ENCODE assay signal across 21 cellular contexts in the genomic region with DNA sequence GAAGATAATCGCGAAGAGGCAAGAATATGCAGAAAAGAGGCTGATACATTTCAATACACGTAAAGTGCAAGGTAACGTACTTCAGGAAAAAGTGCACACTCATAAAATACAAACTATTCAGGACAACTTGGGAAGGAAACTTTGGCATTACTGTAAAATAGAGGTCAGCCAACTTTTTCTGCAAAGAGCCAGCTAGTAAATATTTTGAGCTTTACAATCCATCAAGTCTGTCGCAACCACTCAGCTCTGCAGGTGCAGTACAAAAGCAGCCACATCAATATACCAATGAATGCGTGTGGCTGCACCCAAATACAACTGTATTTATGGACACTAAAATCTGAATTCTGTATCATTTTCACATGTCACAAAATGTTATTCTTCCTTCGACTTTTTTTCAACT. TPM values are rescaled to one million over a fixed set of nuclear protein-coding genes. Genes with fewer than 3 reads are reported as not detected.
DNase-seq lines count a peak whose midpoint lies in the region; ATAC-seq and TF ChIP-seq lines count a peak whose summit lies in the region.
"Had no signal": no experiment of that assay in that cellular context is flagged by ENCODE, and none has a peak within 500 bp of the region (broad histone marks: within the 10 kb centered on the region; RNA-seq: fewer than 3 reads in every experiment).

No MANE protein-coding gene starts in this region.

- H3K27ac ChIP-seq in adrenal gland: peak overlapping the region in 1 of 5 donors; percentile 37
- no peak overlapping the region for H3K27ac ChIP-seq in lower lobe of right lung
- H3K27ac ChIP-seq: HL-60, SJCRH30 had no signal

- intact Hi-C loops in adrenal gland (cut with DNase I): no loop called here
- intact Hi-C loops in lower lobe of right lung (cut with DNase I): no loop called here

- H3K27me3 Mint-ChIP-seq in stimulated activated memory B cell treated with anti-CD40 and anti-IgM and Interleukin-4, amounts not matched to agents 10 μg/mL and 1 μg/mL and 100 μg/mL, for 72 hours: peaks cover 5% of the 10 kb centered on the region

- 33 to 48% (median 44%) methylated on average over 7 of the region's 7 CpGs for WGBS in adrenal gland, 4 donors

- ATAC-seq in lower lobe of right lung (peak; percentile 43 to 53), GM21360 (IDR thresholded peaks at IDR 0.05; ENCODE audit: unreplicated experiment) (no peak)
- ATAC-seq in stimulated activated memory B cell treated with anti-CD40 and anti-IgM and Interleukin-4, amounts not matched to agents 10 μg/mL and 1 μg/mL and 100 μg/mL, for 72 hours: no peak
- ATAC-seq: K562, Panc1 had no signal

- H3K4me3 Mint-ChIP-seq in stimulated activated memory B cell treated with anti-CD40 and anti-IgM and Interleukin-4, amounts not matched to agents 10 μg/mL and 1 μg/mL and 100 μg/mL, for 72 hours: no peak overlapping the region
- H3K4me3 Mint-ChIP-seq: CD14-positive monocyte, HFFc6 had no signal

- no peaks in the 10 kb centered on the region for H3K9me3 ChIP-seq in adrenal gland (replicated peaks in 1 of 3)
- no peaks in the 10 kb centered on the region for H3K9me3 ChIP-seq in lower lobe of right lung
- H3K9me3 ChIP-seq: SJCRH30 had no signal

- no peak for TF ChIP-seq CTCF in adrenal gland (IDR thresholded peaks at IDR 0.05)
- TF ChIP-seq CTCF in lower lobe of right lung (IDR thresholded peaks at IDR 0.05): no peak

- no peak for TF ChIP-seq POLR2A in adrenal gland (IDR thresholded peaks at IDR 0.05)

- H3K36me3 ChIP-seq in adrenal gland (replicated peaks in 1 of 2) (no peaks in the 10 kb centered on the region), lower lobe of right lung (no peaks in the 10 kb centered on the region)
- H3K36me3 ChIP-seq: SJCRH30 had no signal

- no peak overlapping the region for H3K4me3 ChIP-seq in Jurkat, Clone E6-1 (ENCODE audit: low read length)
- H3K4me3 ChIP-seq in adrenal gland (no peak overlapping the region), lower lobe of right lung (no peak overlapping the region)
- H3K4me3 ChIP-seq: K562, SJCRH30 had no signal

- H3K4me1 Mint-ChIP-seq in stimulated activated memory B cell treated with anti-CD40 and anti-IgM and Interleukin-4, amounts not matched to agents 10 μg/mL and 1 μg/mL and 100 μg/mL, for 72 hours: no peaks in the 10 kb centered on the region
- H3K4me1 Mint-ChIP-seq: CD14-positive monocyte had no signal

- H3K4me1 ChIP-seq in adrenal gland (replicated peaks in 1 of 2) (peaks cover 5 to 14% of the 10 kb centered on the region in 2 donors), lower lobe of right lung (no peaks in the 10 kb centered on the region)
- H3K4me1 ChIP-seq: SJCRH30 had no signal

- H3K36me3 Mint-ChIP-seq in stimulated activated memory B cell treated with anti-CD40 and anti-IgM and Interleukin-4, amounts not matched to agents 10 μg/mL and 1 μg/mL and 100 μg/mL, for 72 hours: no peaks in the 10 kb centered on the region
- H3K36me3 Mint-ChIP-seq: CD14-positive monocyte had no signal

- H3K27me3 ChIP-seq in adrenal gland (no peaks in the 10 kb centered on the region), lower lobe of right lung (ENCODE audit: low read depth) (no peaks in the 10 kb centered on the region)

- no peak overlapping the region for H3K27ac Mint-ChIP-seq in stimulated activated memory B cell treated with anti-CD40 and anti-IgM and Interleukin-4, amounts not matched to agents 10 μg/mL and 1 μg/mL and 100 μg/mL, for 72 hours
- H3K27ac Mint-ChIP-seq: HFFc6 had no signal

- peak; percentile 8 for DNase-seq in Jurkat, Clone E6-1 (ENCODE audit: low read depth, low spot score)
- peak in 6 of 7 donors; percentile 36 to 65 (median 42) for DNase-seq in adrenal gland
- DNase-seq in lower lobe of right lung: no peak
- peak; percentile 14 for DNase-seq in renal cortical epithelial cell (ENCODE audit: low read depth)
- no peak for DNase-seq in NCI-H2029 (lab: John Stamatoyannopoulos, UW)
- DNase-seq: DMS79, H7, HFFc6, NCI-H1105 treated with DMSO at 0.1 percent for 48 hours, NCI-H1694, NCI-H2107, NCI-H226, NCI-H524, NCI-H82, SJCRH30 had no signal

- H3K9me3 Mint-ChIP-seq in stimulated activated memory B cell treated with anti-CD40 and anti-IgM and Interleukin-4, amounts not matched to agents 10 μg/mL and 1 μg/mL and 100 μg/mL, for 72 hours: no peaks in the 10 kb centered on the region
- H3K9me3 Mint-ChIP-seq: CD14-positive monocyte, HFFc6 had no signal

RNA-seq across cellular contexts. Expression of a gene that starts 51.6 kb away (rescaled TPM):
- 110 TPM for polyA plus RNA-seq in Jurkat, Clone E6-1 (2012; ENCODE audit: insufficient read depth, insufficient read length)
- 10 to 100 TPM; 20.1 to 57.3 (median 42.8) TPM for total RNA-seq in adrenal gland
- 10 to 100 TPM; 32.9 to 70.2 (median 35.9) TPM for polyA plus RNA-seq in adrenal gland
- 29.2 TPM for total RNA-seq in lower lobe of right lung
- 51.4 and 75.0 TPM in 2 replicates for total RNA-seq in renal cortical epithelial cell

Comparison
In these comparisons a context has a peak if more than half of its experiments do, and no peak if none do; other contexts are left out.
1. DNase-seq: peak in Jurkat, Clone E6-1 (single experiment), adrenal gland (6 of 7) and renal cortical epithelial cell (single experiment); none in lower lobe of right lung (single experiment) and NCI-H2029 (single experiment).
2. ATAC-seq: peak in lower lobe of right lung (2 of 2); none in stimulated activated memory B cell treated with anti-CD40 and anti-IgM and Interleukin-4, amounts not matched to agents 10 μg/mL and 1 μg/mL and 100 μg/mL, for 72 hours (single experiment) and GM21360 (single experiment).